Comparison of ENCODE assay signal across 19 cellular contexts in genomic region chr1:25933479-25934365, GRCh38. TPM values are rescaled to one million over a fixed set of nuclear protein-coding genes. Genes with fewer than 3 reads are reported as not detected.
DNase-seq lines count a peak whose midpoint lies in the region; ATAC-seq, FAIRE-seq and TF ChIP-seq lines count a peak whose summit lies in the region.
"Had no signal": no experiment of that assay in that cellular context is flagged by ENCODE, and none has a peak within 500 bp of the region (broad histone marks: within the 10 kb centered on the region; RNA-seq: fewer than 3 reads in every experiment).

No MANE protein-coding gene starts in this region.

- H3K4me3 Mint-ChIP-seq in nephron = peak overlapping the region in 1 of 3 experiments; percentile 3

- no peak overlapping the region for H3K4me2 ChIP-seq in HepG2 (ENCODE audit: low read depth, low read length)

- no peaks in the 10 kb centered on the region for H3K79me2 ChIP-seq in HepG2 (ENCODE audit: insufficient read depth, low read length)
- H3K79me2 ChIP-seq: parathyroid adenoma had no signal

- H3K27me3 Mint-ChIP-seq in nephron (ENCODE audit: low read depth) = peaks cover 38% of the 10 kb centered on the region

- peaks cover 26% of the 10 kb centered on the region for H3K4me1 Mint-ChIP-seq in nephron

- ATAC-seq in HepG2 (no peak), right lobe of liver (no peak), GM18519 (IDR thresholded peaks at IDR 0.05; ENCODE audit: low FRiP score, unreplicated experiment) (no peak)

- WGBS in HepG2 (ENCODE audit: low lambda C conversion rate) = 29% methylated on average over 13 of the region's 13 CpGs
- 63% methylated on average over 13 of the region's 13 CpGs for WGBS in right lobe of liver (ENCODE audit: insufficient coverage, low coverage, low lambda C conversion rate, missing lambda C conversion rate)

- in situ Hi-C loops in HepG2 (cut with HindIII; ENCODE audit: extremely low pct_ligation_motif_present, low pct_unique_long_range_greater_than_20kb) = no loop called here

- H3K36me3 ChIP-seq in HepG2 (replicated peaks in 1 of 2; ENCODE audit: control insufficient read depth in 1 of 2, insufficient read depth in 2 of 2, low read length in 2 of 2) (no peaks in the 10 kb centered on the region), right lobe of liver (no peaks in the 10 kb centered on the region), breast epithelium (no peaks in the 10 kb centered on the region)
- H3K36me3 ChIP-seq: adrenal gland, spleen, stomach had no signal

- no peak for TF ChIP-seq EP300 in HepG2 (IDR thresholded peaks at IDR 0.05; ENCODE audit: low read depth in 2 of 2, low read length in 2 of 2)
- no peak for TF ChIP-seq EP300 in HepG2 (CRISPR knock-in tag; IDR thresholded peaks at IDR 0.05; ENCODE audit: borderline replicate concordance)

- TF ChIP-seq RAD21 in HepG2 (CRISPR knock-in tag; IDR thresholded peaks at IDR 0.05) = no peak

- peak overlapping the region; percentile 30 to 52 (median 34) for H3K27ac Mint-ChIP-seq in nephron

- no peaks in the 10 kb centered on the region for H4K20me1 ChIP-seq in HepG2 (ENCODE audit: insufficient read depth, low read length)

- FAIRE-seq in HepG2 (lab: Jason Lieb, UNC) = no peak
- FAIRE-seq: kidney had no signal

- no peak for DNase-seq in HepG2 (ENCODE audit: low spot score)
- DNase-seq in right lobe of liver = no peak
- DNase-seq in amniotic epithelial cell (ENCODE audit: low read depth) = peak; percentile 72
- no peak for DNase-seq in breast epithelium (ENCODE audit: low spot score in 2 of 2)
- no peak for DNase-seq in SW480 (ENCODE audit: low spot score)
- no peak for DNase-seq in NCI-H2107 (lab: John Stamatoyannopoulos, UW)
- DNase-seq: activated CD4-positive, alpha-beta T cell treated with anti-CD3 and anti-CD28 coated beads, Interleukin-2, amount 50 U/mL, for 48 hours; activated T-cell treated with anti-CD3 and anti-CD28 coated beads, Interleukin-2, amount 50 U/mL, for 48 hours; adrenal gland; kidney; midbrain; NCI-H187 treated with DMSO at 0.1 percent for 48 hours; NCI-H748 treated with DMSO at 0.1 percent for 48 hours; spleen; stomach had no signal

- POLR2A ChIA-PET in HepG2 (lab: Yijun Ruan, JAX) = no interaction called here

- H3K36me3 Mint-ChIP-seq in nephron (ENCODE audit: low read depth) = no peaks in the 10 kb centered on the region

- H3K9me3 Mint-ChIP-seq in nephron = no peaks in the 10 kb centered on the region

- H3K9me3 ChIP-seq in HepG2 (ENCODE audit: low read length) (no peaks in the 10 kb centered on the region), right lobe of liver (no peaks in the 10 kb centered on the region), breast epithelium (no peaks in the 10 kb centered on the region)
- H3K9me3 ChIP-seq: adrenal gland, spleen, stomach had no signal

- H3K4me3 ChIP-seq in HepG2 (replicated peaks in 1 of 3; ENCODE audit: insufficient read depth in 1 of 3, low read depth in 2 of 3, low read length in 3 of 3) (no peak overlapping the region), right lobe of liver (no peak overlapping the region), breast epithelium (no peak overlapping the region)
- H3K4me3 ChIP-seq: adrenal gland, spleen, stomach had no signal

- H3K4me1 ChIP-seq in HepG2 (ENCODE audit: insufficient read depth, low read length) (no peaks in the 10 kb centered on the region), right lobe of liver (no peaks in the 10 kb centered on the region), breast epithelium (no peaks in the 10 kb centered on the region)
- H3K4me1 ChIP-seq: adrenal gland, parathyroid adenoma, stomach had no signal

- no peak overlapping the region for H2AFZ ChIP-seq in HepG2 (ENCODE audit: low read length)
- H2AFZ ChIP-seq: parathyroid adenoma had no signal

- intact Hi-C loops in HepG2 (cut with micrococcal nuclease; ENCODE audit: unreplicated experiment) (no loop called here), right lobe of liver (cut with DNase I) (no loop called here), breast epithelium (cut with DNase I; ENCODE audit: low total_unique reads) (no loop called here)

- BruUV-seq in HepG2 (replicated peaks; lab: Mats Ljungman, UMichigan) = no TSS peak

- TF ChIP-seq POLR2A in HepG2 (IDR thresholded peaks at IDR 0.05; ENCODE audit: insufficient read depth in 1 of 2, low read depth in 2 of 2, low read length in 2 of 2) (no peak), right lobe of liver (IDR thresholded peaks at IDR 0.05) (no peak), breast epithelium (IDR thresholded peaks at IDR 0.05) (no peak)

- peaks cover 0 to 21% of the 10 kb centered on the region in 2 experiments; a peak in 3 of 5 replicates for H3K27me3 ChIP-seq in HepG2 (ENCODE audit: control insufficient read depth in 1 of 2, insufficient read depth in 2 of 2, low read length in 2 of 2)
- no peaks in the 10 kb centered on the region for H3K27me3 ChIP-seq in right lobe of liver
- no peaks in the 10 kb centered on the region for H3K27me3 ChIP-seq in breast epithelium
- H3K27me3 ChIP-seq: adrenal gland, spleen had no signal

- H3K9ac ChIP-seq in HepG2 (ENCODE audit: insufficient read depth, low read depth, low read length) = no peak overlapping the region
- H3K9ac ChIP-seq: parathyroid adenoma had no signal

- TF ChIP-seq CTCF in HepG2 (CRISPR knock-in tag; IDR thresholded peaks at IDR 0.05) = no peak
- TF ChIP-seq CTCF in right lobe of liver (IDR thresholded peaks at IDR 0.05) = no peak
- TF ChIP-seq CTCF in nephron (IDR thresholded peaks at IDR 0.05; ENCODE audit: unreplicated experiment in 3 of 3) = no peak
- no peak for TF ChIP-seq CTCF in breast epithelium (IDR thresholded peaks at IDR 0.05)

- CTCF ChIA-PET in HepG2 (lab: Yijun Ruan, JAX; ENCODE audit: low intra/inter-chr PET ratio, low total read pairs) = no interaction called here

- no peak overlapping the region for H3K27ac ChIP-seq in HepG2 (ENCODE audit: extremely low read length, insufficient read depth, low read length)
- H3K27ac ChIP-seq in right lobe of liver = no peak overlapping the region
- H3K27ac ChIP-seq in breast epithelium = no peak overlapping the region
- H3K27ac ChIP-seq: adrenal gland, epithelial cell of prostate, parathyroid adenoma, spleen, stomach had no signal

TF ChIP-seq in HepG2, 621 proteins besides CTCF, POLR2A, EP300 and RAD21 (continues in another document):
- peak; percentile 29; the same call in 1 of the 2 replicates for TF ChIP-seq ATF7 (IDR thresholded peaks at IDR 0.05)
- no peak for TF ChIP-seq ATF7 (CRISPR knock-in tag; IDR thresholded peaks at IDR 0.05)

RNA-seq across cellular contexts. Expression of gene STMN1, which starts 27.5 kb away (rescaled TPM):
- total RNA-seq in HepG2 (2016; rRNA removed; fragmentation: Illumina TruSeq; extraction: Trizol) = 409 and 618 TPM in 2 replicates
- total RNA-seq in HepG2 (2016; cell fraction: cytosol; rRNA removed; fragmentation: Illumina TruSeq; extraction: Trizol; ENCODE audit: low read depth) = 56.4 and 56.9 TPM in 2 replicates
- total RNA-seq in HepG2 (2016; cell fraction: insoluble cytoplasmic fraction; rRNA removed; fragmentation: Illumina TruSeq; extraction: Trizol) = 416 and 627 TPM in 2 replicates
- 77.5 and 91.5 TPM in 2 replicates for total RNA-seq in HepG2 (2016; cell fraction: membrane; rRNA removed; fragmentation: Illumina TruSeq; extraction: Trizol)
- 147 and 152 TPM in 2 replicates for total RNA-seq in HepG2 (2016; cell fraction: nucleus; rRNA removed; fragmentation: Illumina TruSeq; extraction: Trizol)
- 27.3 and 45.9 TPM in 2 replicates for polyA plus RNA-seq in HepG2 (2011; rRNA removed)
- polyA plus RNA-seq in HepG2 (2011; cell fraction: cytosol; rRNA removed) = 14.4 and 19.7 TPM in 2 replicates
- 19.5 and 20.7 TPM in 2 replicates for polyA plus RNA-seq in HepG2 (2011; cell fraction: nucleus; rRNA removed)
- 58.4 and 155 TPM in 2 replicates for polyA plus RNA-seq in HepG2 (2012)
- polyA plus RNA-seq in HepG2 (2016; cell fraction: cytosol; fragmentation: Illumina TruSeq; extraction: Trizol; ENCODE audit: low read depth) = 80.3 and 82.5 TPM in 2 replicates
- 774 and 823 TPM in 2 replicates for polyA plus RNA-seq in HepG2 (2016; cell fraction: insoluble cytoplasmic fraction; fragmentation: Illumina TruSeq; extraction: Trizol; ENCODE audit: low read depth)
- 86.8 and 89.3 TPM in 2 replicates for polyA plus RNA-seq in HepG2 (2016; cell fraction: membrane; fragmentation: Illumina TruSeq; extraction: Trizol; ENCODE audit: low read depth)
- 316 and 323 TPM in 2 replicates for polyA plus RNA-seq in HepG2 (2016; cell fraction: nucleus; fragmentation: Illumina TruSeq; extraction: Trizol; ENCODE audit: insufficient read depth, low read depth)
- polyA minus RNA-seq in HepG2 (2011; rRNA and poly(A)+ RNA removed; ENCODE audit: low replicate concordance) = 11.3 and 32.5 TPM in 2 replicates
- polyA minus RNA-seq in HepG2 (2011; cell fraction: cytosol; rRNA and poly(A)+ RNA removed) = 18.3 and 20.7 TPM in 2 replicates
- polyA minus RNA-seq in HepG2 (2011; cell fraction: nucleus; rRNA and poly(A)+ RNA removed) = 22.0 and 32.7 TPM in 2 replicates
- 10 to 100 TPM in 1 of 6 experiments, 1 to 10 TPM in 5; 2.1 to 11.7 (median 6.8) TPM for total RNA-seq in right lobe of liver
- total RNA-seq in breast epithelium = 10 to 100 TPM; 23.9 to 33.8 (median 28.4) TPM

RNA-seq across cellular contexts. Expression of gene PAQR7, which starts 58.2 kb away (rescaled TPM):
- total RNA-seq in HepG2 (2016; rRNA removed; fragmentation: Illumina TruSeq; extraction: Trizol) (6.0 and 13.2 TPM in 2 replicates), right lobe of liver (1 to 10 TPM in 5 of 6 experiments, under 1 TPM in 1; 0.74 to 4.8 (median 2.4) TPM), breast epithelium (1 to 10 TPM; 4.2 to 8.2 (median 7.2) TPM)
- 4.1 and 4.7 TPM in 2 replicates for total RNA-seq in HepG2 (2016; cell fraction: cytosol; rRNA removed; fragmentation: Illumina TruSeq; extraction: Trizol; ENCODE audit: low read depth)
- total RNA-seq in HepG2 (2016; cell fraction: insoluble cytoplasmic fraction; rRNA removed; fragmentation: Illumina TruSeq; extraction: Trizol) = 6.2 and 13.0 TPM in 2 replicates
- 10.2 and 10.4 TPM in 2 replicates for total RNA-seq in HepG2 (2016; cell fraction: membrane; rRNA removed; fragmentation: Illumina TruSeq; extraction: Trizol)
- total RNA-seq in HepG2 (2016; cell fraction: nucleus; rRNA removed; fragmentation: Illumina TruSeq; extraction: Trizol) = 8.2 and 9.4 TPM in 2 replicates
- 16.6 and 20.2 TPM in 2 replicates for polyA plus RNA-seq in HepG2 (2011; rRNA removed)
- 19.1 and 22.5 TPM in 2 replicates for polyA plus RNA-seq in HepG2 (2011; cell fraction: cytosol; rRNA removed)
- 17.0 and 18.5 TPM in 2 replicates for polyA plus RNA-seq in HepG2 (2011; cell fraction: nucleus; rRNA removed)
- polyA plus RNA-seq in HepG2 (2012) = 13.9 and 14.2 TPM in 2 replicates
- polyA plus RNA-seq in HepG2 (2016; cell fraction: cytosol; fragmentation: Illumina TruSeq; extraction: Trizol; ENCODE audit: low read depth) = 2.4 TPM in 2 replicates
- 4.5 and 5.3 TPM in 2 replicates for polyA plus RNA-seq in HepG2 (2016; cell fraction: insoluble cytoplasmic fraction; fragmentation: Illumina TruSeq; extraction: Trizol; ENCODE audit: low read depth)
- 5.2 and 5.6 TPM in 2 replicates for polyA plus RNA-seq in HepG2 (2016; cell fraction: membrane; fragmentation: Illumina TruSeq; extraction: Trizol; ENCODE audit: low read depth)
- 19.6 and 20.2 TPM in 2 replicates for polyA plus RNA-seq in HepG2 (2016; cell fraction: nucleus; fragmentation: Illumina TruSeq; extraction: Trizol; ENCODE audit: insufficient read depth, low read depth)
- 21.8 and 127 TPM in 2 replicates for polyA minus RNA-seq in HepG2 (2011; rRNA and poly(A)+ RNA removed; ENCODE audit: low replicate concordance)
- polyA minus RNA-seq in HepG2 (2011; cell fraction: cytosol; rRNA and poly(A)+ RNA removed) = 28.0 and 29.7 TPM in 2 replicates
- 6.8 and 10.7 TPM in 2 replicates for polyA minus RNA-seq in HepG2 (2011; cell fraction: nucleus; rRNA and poly(A)+ RNA removed)
